30 cellular contexts compared by ENCODE assay signal in genomic region chr5:109049565-109049964, GRCh38.
"Had no signal": no experiment of that assay in that cellular context is flagged by ENCODE, and none has a peak within 500 bp of the region (broad histone marks: within the 10 kb centered on the region; RNA-seq: fewer than 3 reads in every experiment).

No MANE protein-coding gene starts in this region.

- H3K4me3 Mint-ChIP-seq: activated B cell treated with CpG ODN at 0.5 μM for 24 hours; activated CD4-positive, alpha-beta memory T cell treated with anti-CD3 and anti-CD28 coated beads for 36 hours; activated naive CD4-positive, alpha-beta T cell treated with anti-CD3 and anti-CD28 coated beads, Interleukin-2, amount 10 ng/mL, durations not matched to agents 7 days and 5 days; activated naive CD8-positive, alpha-beta T cell; activated naive CD8-positive, alpha-beta T cell treated with anti-CD3 and anti-CD28 coated beads, Interleukin-2, amount 50 U/mL, for 24 hours had no signal

- H3K4me1 Mint-ChIP-seq: activated naive CD4-positive, alpha-beta T cell treated with anti-CD3 and anti-CD28 coated beads, Interleukin-2, amount 10 ng/mL, durations not matched to agents 7 days and 5 days; activated naive CD8-positive, alpha-beta T cell treated with anti-CD3 and anti-CD28 coated beads, Interleukin-2, amount 50 U/mL, for 24 hours had no signal

- H3K27ac Mint-ChIP-seq: activated B cell treated with CpG ODN at 0.5 μM for 24 hours; activated CD4-positive, alpha-beta memory T cell treated with anti-CD3 and anti-CD28 coated beads for 36 hours; activated naive CD4-positive, alpha-beta T cell treated with anti-CD3 and anti-CD28 coated beads, Interleukin-2, amount 10 ng/mL, durations not matched to agents 7 days and 5 days; activated naive CD8-positive, alpha-beta T cell; activated naive CD8-positive, alpha-beta T cell treated with anti-CD3 and anti-CD28 coated beads, Interleukin-2, amount 50 U/mL, for 24 hours had no signal

- H3K9me3 Mint-ChIP-seq: activated B cell treated with CpG ODN at 0.5 μM for 24 hours; activated CD4-positive, alpha-beta memory T cell treated with anti-CD3 and anti-CD28 coated beads for 36 hours; activated naive CD4-positive, alpha-beta T cell treated with anti-CD3 and anti-CD28 coated beads, Interleukin-2, amount 10 ng/mL, durations not matched to agents 7 days and 5 days; activated naive CD8-positive, alpha-beta T cell treated with anti-CD3 and anti-CD28 coated beads, Interleukin-2, amount 50 U/mL, for 24 hours had no signal

- H3K27ac ChIP-seq: brain microvascular endothelial cell, VCaP had no signal

- DNase-seq: activated B cell treated with CpG ODN at 0.5 μM for 24 hours; activated CD4-positive, alpha-beta memory T cell treated with anti-CD3 and anti-CD28 coated beads for 36 hours; activated CD4-positive, alpha-beta T cell treated with anti-CD3 and anti-CD28 coated beads for 4 hours; activated CD4-positive, alpha-beta T cell treated with anti-CD3 and anti-CD28 coated beads, Interleukin-2, amount 50 U/mL, for 1 hour; activated CD4-positive, CD25-positive, alpha-beta regulatory T cell treated with anti-CD3 and anti-CD28 coated beads, Interleukin-2, amount 50 U/mL, for 72 hours; activated CD8-positive, alpha-beta memory T cell treated with anti-CD3 and anti-CD28 coated beads, Interleukin-2, amount 50 U/mL, for 48 hours; activated effector memory CD4-positive, alpha-beta T cell treated with Interleukin-2 at 50 U/mL for 16 hours; activated naive CD4-positive, alpha-beta T cell treated with anti-CD3 and anti-CD28 coated beads, Interleukin-2, amount 10 ng/mL, durations not matched to agents 7 days and 5 days; activated naive CD8-positive, alpha-beta T cell treated with anti-CD3 and anti-CD28 coated beads, Interleukin-2, amount 50 U/mL, for 24 hours; activated T-cell treated with anti-CD3 and anti-CD28 coated beads, Interleukin-2, amount 50 U/mL, for 48 hours; anterior cingulate cortex; brain microvascular endothelial cell; central memory CD4-positive, alpha-beta T cell; NCI-H1048; NCI-H1105 treated with DMSO at 0.1 percent for 48 hours; NCI-H1436; NCI-H1694; NCI-H1930; NCI-H2081 treated with DMSO at 0.1 percent for 48 hours; NCI-H510A; NCI-H526; NCI-H748 treated with DMSO at 0.1 percent for 48 hours; NK-92 treated with Interleukin-12 subunit alpha and Interleukin-12 subunit beta, amount 100 ng/mL, for 24 hours; Right ventricle myocardium superior; SW 1271; T-helper 1 cell; T-helper 2 cell; T-helper 9 cell had no signal

- H3K27me3 Mint-ChIP-seq: activated B cell treated with CpG ODN at 0.5 μM for 24 hours; activated CD4-positive, alpha-beta memory T cell treated with anti-CD3 and anti-CD28 coated beads for 36 hours; activated naive CD4-positive, alpha-beta T cell treated with anti-CD3 and anti-CD28 coated beads, Interleukin-2, amount 10 ng/mL, durations not matched to agents 7 days and 5 days; activated naive CD8-positive, alpha-beta T cell; activated naive CD8-positive, alpha-beta T cell treated with anti-CD3 and anti-CD28 coated beads, Interleukin-2, amount 50 U/mL, for 24 hours had no signal

- ATAC-seq: activated naive CD8-positive, alpha-beta T cell treated with anti-CD3 and anti-CD28 coated beads, Interleukin-2, amount 50 U/mL, for 24 hours had no signal

- H3K36me3 ChIP-seq: brain microvascular endothelial cell had no signal

- H3K27me3 ChIP-seq: brain microvascular endothelial cell had no signal

- H3K36me3 Mint-ChIP-seq: activated naive CD4-positive, alpha-beta T cell treated with anti-CD3 and anti-CD28 coated beads, Interleukin-2, amount 10 ng/mL, durations not matched to agents 7 days and 5 days had no signal
